In genomic region chr7:24970676-24971075, GRCh38 we compare ENCODE assay signal across 1 cellular context.
TF ChIP-seq lines count a peak whose summit lies in the region.

No MANE protein-coding gene starts in this region.

TF ChIP-seq in HCT116, 20 proteins besides CTCF, POLR2A, EP300 and RAD21 (continued from another document):
- TF ChIP-seq MAX (IDR thresholded peaks at IDR 0.05), result no peak
- TF ChIP-seq SRF (IDR thresholded peaks at IDR 0.05; ENCODE audit: low read depth), result no peak
- no peak for TF ChIP-seq ZFX (IDR thresholded peaks at IDR 0.05)
